19 cellular contexts compared by ENCODE assay signal in the genomic region with DNA sequence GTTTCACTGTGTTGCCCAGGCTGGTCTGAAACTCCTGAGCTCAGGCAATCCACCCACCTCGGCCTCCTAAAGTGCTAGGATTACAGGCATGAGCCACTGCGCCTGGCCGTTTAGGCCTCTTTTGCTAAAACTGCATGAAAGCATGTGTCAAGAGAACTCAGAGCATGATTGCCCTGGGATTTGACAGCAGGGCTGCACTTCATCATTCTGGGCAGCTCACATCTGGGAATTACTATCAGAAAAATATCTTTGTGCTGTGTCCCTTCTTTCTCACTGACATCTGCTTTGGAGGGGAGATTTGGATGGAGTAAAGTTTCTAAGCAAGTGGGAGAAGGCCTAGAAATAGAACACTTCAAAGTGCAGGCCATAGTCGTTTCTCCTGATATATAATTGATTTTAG.
"Had no signal": no experiment of that assay in that cellular context is flagged by ENCODE, and none has a peak within 500 bp of the region (broad histone marks: within the 10 kb centered on the region; RNA-seq: fewer than 3 reads in every experiment).

No MANE protein-coding gene starts in this region.

- DNase-seq: activated CD4-positive, alpha-beta T cell treated with anti-CD3 and anti-CD28 coated beads for 36 hours; activated CD4-positive, alpha-beta T cell treated with anti-CD3 and anti-CD28 coated beads, Interleukin-2, amount 50 U/mL, for 48 hours; activated naive CD8-positive, alpha-beta T cell treated with anti-CD3 and anti-CD28 coated beads for 36 hours; activated T-cell treated with anti-CD3 and anti-CD28 coated beads for 4 hours; aorta; cerebellar nuclear complex; cortex of kidney; heart right ventricle; immature natural killer cell; kidney glomerular epithelial cell; left ventricle myocardium superior; naive thymus-derived CD8-positive, alpha-beta T cell; stimulated activated CD4-positive, alpha-beta T cell treated with anti-CD3 and anti-CD28 coated beads, Interleukin-4, amount 100 ng/mL, for 4 hours; stimulated activated naive B cell treated with anti-CD40 and anti-IgM and Interleukin-4, amounts not matched to agents 10 μg/mL and 1 μg/mL and 100 μg/mL, for 72 hours; upper lobe of right lung had no signal

- H3K36me3 Mint-ChIP-seq: activated naive CD8-positive, alpha-beta T cell treated with anti-CD3 and anti-CD28 coated beads for 36 hours; immature natural killer cell; naive thymus-derived CD8-positive, alpha-beta T cell; stimulated activated naive B cell treated with anti-CD40 and anti-IgM and Interleukin-4, amounts not matched to agents 10 μg/mL and 1 μg/mL and 100 μg/mL, for 72 hours; WTC11 had no signal

- H3K4me3 Mint-ChIP-seq: activated CD4-positive, alpha-beta T cell treated with anti-CD3 and anti-CD28 coated beads for 36 hours; activated naive CD8-positive, alpha-beta T cell treated with anti-CD3 and anti-CD28 coated beads for 36 hours; activated T-helper 1 cell treated with anti-CD3 and anti-CD28 coated beads, Interleukin-12 subunit alpha, Interleukin-12 subunit beta, Interleukin-2, Interleukin-4 antibody, amounts not matched to agents 30 ng/mL and 10 ng/mL and 1 ng/mL, durations not matched to agents 14 hours and 24 hours and 36 hours; immature natural killer cell; naive thymus-derived CD8-positive, alpha-beta T cell; stimulated activated naive B cell treated with anti-CD40 and anti-IgM and Interleukin-4, amounts not matched to agents 10 μg/mL and 1 μg/mL and 100 μg/mL, for 72 hours; WTC11 had no signal

- ATAC-seq: activated CD4-positive, alpha-beta T cell treated with anti-CD3 and anti-CD28 coated beads for 36 hours; gastroesophageal sphincter; heart right ventricle; left ventricle myocardium superior; naive thymus-derived CD8-positive, alpha-beta T cell; sciatic nerve; stimulated activated naive B cell treated with anti-CD40 and anti-IgM and Interleukin-4, amounts not matched to agents 10 μg/mL and 1 μg/mL and 100 μg/mL, for 72 hours; upper lobe of right lung; WTC11 had no signal

- H3K36me3 ChIP-seq: gastroesophageal sphincter, heart right ventricle, upper lobe of right lung had no signal

- H3K9me3 ChIP-seq: gastroesophageal sphincter, heart right ventricle, upper lobe of right lung had no signal

- H3K9me3 Mint-ChIP-seq: activated naive CD8-positive, alpha-beta T cell treated with anti-CD3 and anti-CD28 coated beads for 36 hours; activated T-helper 1 cell treated with anti-CD3 and anti-CD28 coated beads, Interleukin-12 subunit alpha, Interleukin-12 subunit beta, Interleukin-2, Interleukin-4 antibody, amounts not matched to agents 30 ng/mL and 10 ng/mL and 1 ng/mL, durations not matched to agents 14 hours and 24 hours and 36 hours; immature natural killer cell; naive thymus-derived CD8-positive, alpha-beta T cell; stimulated activated naive B cell treated with anti-CD40 and anti-IgM and Interleukin-4, amounts not matched to agents 10 μg/mL and 1 μg/mL and 100 μg/mL, for 72 hours; WTC11 had no signal

- H3K27ac Mint-ChIP-seq: activated CD4-positive, alpha-beta T cell treated with anti-CD3 and anti-CD28 coated beads for 36 hours; activated naive CD8-positive, alpha-beta T cell treated with anti-CD3 and anti-CD28 coated beads for 36 hours; activated T-helper 1 cell treated with anti-CD3 and anti-CD28 coated beads, Interleukin-12 subunit alpha, Interleukin-12 subunit beta, Interleukin-2, Interleukin-4 antibody, amounts not matched to agents 30 ng/mL and 10 ng/mL and 1 ng/mL, durations not matched to agents 14 hours and 24 hours and 36 hours; immature natural killer cell; naive thymus-derived CD8-positive, alpha-beta T cell; stimulated activated naive B cell treated with anti-CD40 and anti-IgM and Interleukin-4, amounts not matched to agents 10 μg/mL and 1 μg/mL and 100 μg/mL, for 72 hours; WTC11 had no signal

- H3K4me3 ChIP-seq: gastroesophageal sphincter, heart right ventricle, upper lobe of right lung had no signal

- H3K4me1 Mint-ChIP-seq: activated CD4-positive, alpha-beta T cell treated with anti-CD3 and anti-CD28 coated beads for 36 hours; activated naive CD8-positive, alpha-beta T cell treated with anti-CD3 and anti-CD28 coated beads for 36 hours; immature natural killer cell; naive thymus-derived CD8-positive, alpha-beta T cell; stimulated activated naive B cell treated with anti-CD40 and anti-IgM and Interleukin-4, amounts not matched to agents 10 μg/mL and 1 μg/mL and 100 μg/mL, for 72 hours; WTC11 had no signal

- H3K4me1 ChIP-seq: gastroesophageal sphincter, upper lobe of right lung had no signal

- H3K27me3 ChIP-seq: heart right ventricle had no signal

- H3K27ac ChIP-seq: gastroesophageal sphincter, heart right ventricle, upper lobe of right lung had no signal
